13 cellular contexts compared by ENCODE assay signal in the genomic region with DNA sequence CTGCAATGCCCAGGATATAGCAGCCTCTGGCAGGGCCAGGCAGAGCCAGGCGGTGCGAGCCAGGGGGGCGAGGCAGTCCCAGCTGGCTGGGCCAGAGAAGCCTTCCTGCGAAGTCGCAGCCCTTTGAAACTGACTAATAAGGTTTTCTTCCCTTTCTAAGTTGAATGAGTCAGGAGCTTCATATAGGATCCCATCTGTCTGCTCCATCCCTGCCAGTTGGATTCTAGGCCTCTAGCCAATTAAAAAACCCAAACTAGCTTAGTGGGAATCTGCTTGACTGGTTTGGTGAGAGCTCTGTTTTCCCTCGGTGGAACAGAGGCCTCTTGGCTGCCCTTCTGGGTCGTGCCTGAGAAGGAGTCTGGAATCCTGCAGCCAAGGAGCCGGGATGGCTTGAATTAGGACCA.
DNase-seq lines count a peak whose midpoint lies in the region; ATAC-seq lines count a peak whose summit lies in the region.
"Had no signal": no experiment of that assay in that cellular context is flagged by ENCODE, and none has a peak within 500 bp of the region (broad histone marks: within the 10 kb centered on the region; RNA-seq: fewer than 3 reads in every experiment).

No MANE protein-coding gene starts in this region.

- WGBS in neuronal stem cell (ENCODE audit: extremely low coverage in 2 of 2, insufficient read length in 2 of 2, insufficient replicate concordance in 1 of 2), 2 donors = no CpG with 5 or more reads among the region's 8 CpGs

- H4K8ac ChIP-seq in neuronal stem cell (ENCODE audit: low read depth, low read length) = no peak overlapping the region

- no peaks in the 10 kb centered on the region for H3K36me3 ChIP-seq in neuronal stem cell (replicated peaks in 1 of 2; ENCODE audit: control insufficient read depth in 2 of 2, insufficient read depth in 2 of 2, low read length in 2 of 2)

- H3K27me3 Mint-ChIP-seq in activated CD8-positive, alpha-beta T cell treated with anti-CD3 and anti-CD28 coated beads, Interleukin-2, amount 10 ng/mL, durations not matched to agents 7 days and 5 days (ENCODE audit: low read depth) = peaks cover 6% of the 10 kb centered on the region

- no peaks in the 10 kb centered on the region for H3K9me3 ChIP-seq in neuronal stem cell (replicated peaks in 1 of 2; ENCODE audit: control insufficient read depth in 2 of 2, insufficient read depth in 1 of 2, low read depth in 1 of 2, low read length in 2 of 2)

- no peak overlapping the region for H4K91ac ChIP-seq in neuronal stem cell (ENCODE audit: low read depth, low read length, poor library complexity)

- peaks cover 10 to 21% of the 10 kb centered on the region in 2 donors for H3K4me1 ChIP-seq in neuronal stem cell (ENCODE audit: control insufficient read depth in 2 of 2, insufficient read depth in 1 of 2, low read depth in 1 of 2, low read length in 2 of 2)

- no peak overlapping the region for H2AFZ ChIP-seq in neuronal stem cell (ENCODE audit: low read length)

- POLR2A ChIA-PET in activated CD8-positive, alpha-beta T cell treated with anti-CD3 and anti-CD28 coated beads, Interleukin-2, amount 10 ng/mL, durations not matched to agents 7 days and 5 days (lab: Charles Lee) = no interaction called here

- H3K27ac Mint-ChIP-seq in activated CD8-positive, alpha-beta T cell treated with anti-CD3 and anti-CD28 coated beads, Interleukin-2, amount 10 ng/mL, durations not matched to agents 7 days and 5 days = no peak overlapping the region
- H3K27ac Mint-ChIP-seq: activated CD4-positive, alpha-beta T cell treated with anti-CD3 and anti-CD28 coated beads for 36 hours; activated T-helper 1 cell treated with anti-CD3 and anti-CD28 coated beads, Interleukin-12 subunit alpha, Interleukin-12 subunit beta, Interleukin-2, Interleukin-4 antibody, amounts not matched to agents 30 ng/mL and 10 ng/mL and 1 ng/mL, durations not matched to agents 14 hours and 24 hours and 36 hours; endodermal cell had no signal

- H3K23ac ChIP-seq in neuronal stem cell (ENCODE audit: low read depth, low read length, poor library complexity) = no peak overlapping the region

- CTCF ChIA-PET in activated CD8-positive, alpha-beta T cell treated with anti-CD3 and anti-CD28 coated beads, Interleukin-2, amount 10 ng/mL, durations not matched to agents 7 days and 5 days (lab: Charles Lee) = interaction anchor here (1.4 kb wide), 1 partner anchor 426 kb away, joined by 3 read pairs; no protein-coding TSS in a partner anchor

- H3K4ac ChIP-seq in neuronal stem cell (ENCODE audit: low read length) = no peak overlapping the region

- no peak overlapping the region for H3K4me2 ChIP-seq in neuronal stem cell (ENCODE audit: insufficient read depth, low read length, poor library complexity, severe bottlenecking)

- no peak overlapping the region for H3K27ac ChIP-seq in neuronal stem cell (replicated peaks; ENCODE audit: low read length)

- H2BK5ac ChIP-seq in neuronal stem cell (ENCODE audit: low read length) = no peak overlapping the region

- H2BK15ac ChIP-seq in neuronal stem cell (ENCODE audit: low read length) = peak overlapping the region; percentile 62

- no peak overlapping the region for H3K9ac ChIP-seq in neuronal stem cell (ENCODE audit: low read depth, low read length, poor library complexity)

- no peak for ATAC-seq in GM19324 (IDR thresholded peaks at IDR 0.05; ENCODE audit: low FRiP score, unreplicated experiment)
- no peak for ATAC-seq in activated CD8-positive, alpha-beta T cell treated with anti-CD3 and anti-CD28 coated beads, Interleukin-2, amount 10 ng/mL, durations not matched to agents 7 days and 5 days
- ATAC-seq: activated CD4-positive, alpha-beta T cell treated with anti-CD3 and anti-CD28 coated beads for 36 hours had no signal

- H3K79me1 ChIP-seq in neuronal stem cell (ENCODE audit: low read depth, low read length) = no peaks in the 10 kb centered on the region

- H3K4me3 ChIP-seq in neuronal stem cell (ENCODE audit: low read length in 2 of 2) = no peak overlapping the region

- H3K4me3 Mint-ChIP-seq in activated CD8-positive, alpha-beta T cell treated with anti-CD3 and anti-CD28 coated beads, Interleukin-2, amount 10 ng/mL, durations not matched to agents 7 days and 5 days = no peak overlapping the region
- H3K4me3 Mint-ChIP-seq: activated CD4-positive, alpha-beta T cell treated with anti-CD3 and anti-CD28 coated beads for 36 hours; activated T-helper 1 cell treated with anti-CD3 and anti-CD28 coated beads, Interleukin-12 subunit alpha, Interleukin-12 subunit beta, Interleukin-2, Interleukin-4 antibody, amounts not matched to agents 30 ng/mL and 10 ng/mL and 1 ng/mL, durations not matched to agents 14 hours and 24 hours and 36 hours; endodermal cell; neural crest cell had no signal

- peak overlapping the region; percentile 42 for H3K18ac ChIP-seq in neuronal stem cell (ENCODE audit: low read length)

- no peaks in the 10 kb centered on the region for H3K4me1 Mint-ChIP-seq in activated CD8-positive, alpha-beta T cell treated with anti-CD3 and anti-CD28 coated beads, Interleukin-2, amount 10 ng/mL, durations not matched to agents 7 days and 5 days (ENCODE audit: low read depth)
- H3K4me1 Mint-ChIP-seq: activated CD4-positive, alpha-beta T cell treated with anti-CD3 and anti-CD28 coated beads for 36 hours had no signal

- no peak overlapping the region for H2BK120ac ChIP-seq in neuronal stem cell (ENCODE audit: low read depth, low read length)

- peaks cover 0 to 44% (median 0%) of the 10 kb centered on the region in 3 experiments for H3K27me3 ChIP-seq in neuronal stem cell (ENCODE audit: control insufficient read depth in 3 of 3, insufficient read depth in 3 of 3, low read depth in 1 of 3, low read length in 3 of 3)

- no peaks in the 10 kb centered on the region for H3K9me3 Mint-ChIP-seq in activated CD8-positive, alpha-beta T cell treated with anti-CD3 and anti-CD28 coated beads, Interleukin-2, amount 10 ng/mL, durations not matched to agents 7 days and 5 days (ENCODE audit: insufficient read depth)
- H3K9me3 Mint-ChIP-seq: activated T-helper 1 cell treated with anti-CD3 and anti-CD28 coated beads, Interleukin-12 subunit alpha, Interleukin-12 subunit beta, Interleukin-2, Interleukin-4 antibody, amounts not matched to agents 30 ng/mL and 10 ng/mL and 1 ng/mL, durations not matched to agents 14 hours and 24 hours and 36 hours; endodermal cell; neural crest cell had no signal

- peak; percentile 51 for DNase-seq in Daoy (ENCODE audit: low read depth)
- peak; percentile 57 for DNase-seq in M059J (ENCODE audit: low read depth)
- peak; percentile 57 for DNase-seq in astrocyte of the hippocampus (ENCODE audit: low read depth, low spot score)
- no peak for DNase-seq in neuronal stem cell (ENCODE audit: low spot score)
- DNase-seq in HT-29 (ENCODE audit: low spot score) = no peak
- no peak for DNase-seq in stimulated activated CD4-positive, alpha-beta T cell treated with anti-CD3 and anti-CD28 coated beads, Interleukin-4, amount 100 ng/mL, for 1 hour
- no peak for DNase-seq in activated CD8-positive, alpha-beta T cell treated with anti-CD3 and anti-CD28 coated beads, Interleukin-2, amount 10 ng/mL, durations not matched to agents 7 days and 5 days
- DNase-seq: activated CD4-positive, alpha-beta T cell treated with anti-CD3 and anti-CD28 coated beads for 36 hours; Calu3 had no signal

- H3K36me3 Mint-ChIP-seq in activated CD8-positive, alpha-beta T cell treated with anti-CD3 and anti-CD28 coated beads, Interleukin-2, amount 10 ng/mL, durations not matched to agents 7 days and 5 days (ENCODE audit: low read depth) = no peaks in the 10 kb centered on the region

- no peak overlapping the region for H2BK12ac ChIP-seq in neuronal stem cell (ENCODE audit: low read length)

- H2AK5ac ChIP-seq in neuronal stem cell (ENCODE audit: low read depth, low read length) = no peak overlapping the region

- no peak overlapping the region for H3K14ac ChIP-seq in neuronal stem cell (ENCODE audit: low read length)

Comparison
In these comparisons a context has a peak if more than half of its experiments do, and no peak if none do; other contexts are left out.
1. DNase-seq: peak in Daoy (single experiment), M059J (single experiment) and astrocyte of the hippocampus (single experiment); none in neuronal stem cell (single experiment), HT-29 (single experiment), stimulated activated CD4-positive, alpha-beta T cell treated with anti-CD3 and anti-CD28 coated beads, Interleukin-4, amount 100 ng/mL, for 1 hour (single experiment) and activated CD8-positive, alpha-beta T cell treated with anti-CD3 and anti-CD28 coated beads, Interleukin-2, amount 10 ng/mL, durations not matched to agents 7 days and 5 days (single experiment).